8 cellular contexts compared by ENCODE assay signal in genomic region chr6:37517411-37517812, GRCh38. TPM values are rescaled to one million over a fixed set of nuclear protein-coding genes. Genes with fewer than 3 reads are reported as not detected.
DNase-seq lines count a peak whose midpoint lies in the region; ATAC-seq, FAIRE-seq and TF ChIP-seq lines count a peak whose summit lies in the region.

No MANE protein-coding gene starts in this region.

- no peak overlapping the region for H3K4me3 ChIP-seq in right atrium auricular region

- FAIRE-seq in GM18507 (lab: Jason Lieb, UNC) = peak; percentile 65

- H3K36me3 Mint-ChIP-seq in activated naive CD4-positive, alpha-beta T cell treated with anti-CD3 and anti-CD28 coated beads for 36 hours (ENCODE audit: low read depth) = no peaks in the 10 kb centered on the region

- H3K9me3 Mint-ChIP-seq in activated naive CD4-positive, alpha-beta T cell treated with anti-CD3 and anti-CD28 coated beads for 36 hours = peaks cover 2% of the 10 kb centered on the region

- H3K36me3 ChIP-seq in right atrium auricular region = no peaks in the 10 kb centered on the region

- peak overlapping the region; percentile 72 for H3K4me3 Mint-ChIP-seq in activated naive CD4-positive, alpha-beta T cell treated with anti-CD3 and anti-CD28 coated beads for 36 hours

- H3K27me3 Mint-ChIP-seq in activated naive CD4-positive, alpha-beta T cell treated with anti-CD3 and anti-CD28 coated beads for 36 hours (ENCODE audit: low read depth) = no peaks in the 10 kb centered on the region

- TF ChIP-seq CTCF in right atrium auricular region (IDR thresholded peaks at IDR 0.05) = no peak

- peak overlapping the region; percentile 97 for H3K27ac Mint-ChIP-seq in activated naive CD4-positive, alpha-beta T cell treated with anti-CD3 and anti-CD28 coated beads for 36 hours

- H3K4me1 ChIP-seq in right atrium auricular region = peaks cover 0 to 12% of the 10 kb centered on the region in 2 donors

- no peak overlapping the region for H3K27ac ChIP-seq in right atrium auricular region

- ATAC-seq in HG02973 (IDR thresholded peaks at IDR 0.05; ENCODE audit: unreplicated experiment) = no peak

- intact Hi-C loops in activated naive CD4-positive, alpha-beta T cell treated with anti-CD3 and anti-CD28 coated beads for 36 hours (cut with micrococcal nuclease) = loop anchor here (1.0 to 10.0 kb wide), 8 partner anchors 9 to 1157 kb away; partner anchors contain the start of genes CMTR1, TBC1D22B, TMEM217 and ZFAND3

- H3K4me1 Mint-ChIP-seq in activated naive CD4-positive, alpha-beta T cell treated with anti-CD3 and anti-CD28 coated beads for 36 hours (ENCODE audit: low read depth) = peaks cover 90% of the 10 kb centered on the region

- DNase-seq in GM18507 (ENCODE audit: extremely low spot score, insufficient read length, low read depth) (no peak), SKM-1 (lab: John Stamatoyannopoulos, UW; ENCODE audit: unreplicated experiment) (peak; percentile 66), EL (no peak), glomerular visceral epithelial cell (ENCODE audit: extremely low spot score) (no peak), right atrium auricular region (ENCODE audit: low spot score) (no peak)
- peak; percentile 92 for DNase-seq in activated naive CD4-positive, alpha-beta T cell treated with anti-CD3 and anti-CD28 coated beads for 36 hours
- peak; percentile 60 to 62 for DNase-seq in stimulated activated CD4-positive, alpha-beta T cell treated with anti-CD3 and anti-CD28 coated beads, Interleukin-2, amount 100 ng/mL, for 48 hours

- no peaks in the 10 kb centered on the region for H3K27me3 ChIP-seq in right atrium auricular region

- no peaks in the 10 kb centered on the region for H3K9me3 ChIP-seq in right atrium auricular region

- CTCF ChIA-PET in activated naive CD4-positive, alpha-beta T cell treated with anti-CD3 and anti-CD28 coated beads for 36 hours (lab: Charles Lee) = interaction anchor here (1.0 to 3.7 kb wide), 12 partner anchors 9 to 83 kb away, joined by 3 to 18 read pairs (median 7); partner anchors contain the start of gene CCDC167

RNA-seq across cellular contexts. Expression of gene CCDC167, which starts 17.7 kb away (rescaled TPM):
- total RNA-seq in activated naive CD4-positive, alpha-beta T cell treated with anti-CD3 and anti-CD28 coated beads for 36 hours = 10 to 100 TPM; 53.4 to 57.1 TPM
- 10 to 100 TPM; 26.1 to 39.6 TPM for total RNA-seq in right atrium auricular region

Comparison
In these comparisons a context has a peak if more than half of its experiments do, and no peak if none do; other contexts are left out.
1. DNase-seq: peak in SKM-1 (single experiment), activated naive CD4-positive, alpha-beta T cell treated with anti-CD3 and anti-CD28 coated beads for 36 hours (single experiment) and stimulated activated CD4-positive, alpha-beta T cell treated with anti-CD3 and anti-CD28 coated beads, Interleukin-2, amount 100 ng/mL, for 48 hours (2 of 2); none in GM18507 (single experiment), EL (single experiment), glomerular visceral epithelial cell (single experiment) and right atrium auricular region (single experiment).